In genomic region chr6:35468181-35468979, GRCh38 we compare ENCODE assay signal across 8 cellular contexts. TPM values are rescaled to one million over a fixed set of nuclear protein-coding genes. Genes with fewer than 3 reads are reported as not detected.
A peak's percentile ranks its signal among the peaks of the same experiment; 100 is the strongest.
DNase-seq lines count a peak whose midpoint lies in the region; ATAC-seq and TF ChIP-seq lines count a peak whose summit lies in the region.

Gene RPL10A, plus strand, starts transcription at chr6:35468401. Its CDS starts 34 bp downstream, at chr6:35468435.

- H3K27me3 Mint-ChIP-seq in HFFc6 (ENCODE audit: insufficient read depth), result peaks cover 15% of the 10 kb centered on the region
- no peaks in the 10 kb centered on the region for H3K27me3 Mint-ChIP-seq in osteocyte (ENCODE audit: unreplicated experiment)

- no peaks in the 10 kb centered on the region for H3K27me3 ChIP-seq in thymus (ENCODE audit: control insufficient read depth, insufficient read depth)

- H3K9me3 Mint-ChIP-seq in HFFc6, result peaks cover 7% of the 10 kb centered on the region
- no peaks in the 10 kb centered on the region for H3K9me3 Mint-ChIP-seq in activated naive CD4-positive, alpha-beta T cell treated with anti-CD3 and anti-CD28 coated beads, Interleukin-2, amount 50 U/mL, for 72 hours
- H3K9me3 Mint-ChIP-seq in osteocyte (ENCODE audit: unreplicated experiment), result no peaks in the 10 kb centered on the region

- H3K27ac ChIP-seq in thymus (ENCODE audit: low read depth), result peak within 1 kb of the TSS; percentile 94

- ATAC-seq in SK-N-SH treated with all-trans-retinoic acid at 6 μM for 48 hours, result peak; percentile 89
- ATAC-seq in activated naive CD4-positive, alpha-beta T cell treated with anti-CD3 and anti-CD28 coated beads, Interleukin-2, amount 50 U/mL, for 72 hours, result peak; percentile 88 to 91

- H3K4me3 Mint-ChIP-seq in HFFc6, result peak within 1 kb of the TSS; percentile 98
- H3K4me3 Mint-ChIP-seq in osteocyte (ENCODE audit: unreplicated experiment), result peak within 1 kb of the TSS; percentile 98

- peak within 1 kb of the TSS; percentile 71 for H3K4me3 ChIP-seq in thymus (ENCODE audit: low read length)

- no peaks in the 10 kb centered on the region for H3K9me3 ChIP-seq in thymus (ENCODE audit: control insufficient read depth)

- TF ChIP-seq CTCF in GM10248 (IDR thresholded peaks at IDR 0.05; ENCODE audit: control extremely low read depth, extremely low read depth, low read depth, missing control alignments) (peak; percentile 97), HFFc6 (IDR thresholded peaks at IDR 0.05) (peak; percentile 98), osteocyte (IDR thresholded peaks at IDR 0.05) (peak; percentile 98)

- DNase-seq in GM10248 (ENCODE audit: extremely low spot score) (peak; percentile 98), HFFc6 (peak; percentile 95), NCI-H1092 (lab: John Stamatoyannopoulos, UW) (peak; percentile 94), glomerular visceral epithelial cell (ENCODE audit: extremely low spot score) (peak; percentile 96), osteocyte (ENCODE audit: extremely low spot score, unreplicated experiment) (peak; percentile 97)
- peak; percentile 94 to 97 for DNase-seq in activated naive CD4-positive, alpha-beta T cell treated with anti-CD3 and anti-CD28 coated beads, Interleukin-2, amount 50 U/mL, for 72 hours (ENCODE audit: low spot score in 2 of 2)

- under 1% methylated on average over 86 of the region's 86 CpGs for WGBS in thymus

- POLR2A ChIA-PET in GM10248 (lab: Yijun Ruan, JAX), result interaction anchor here (0.6 to 1.5 kb wide), 6 partner anchors 10 to 855 kb away, joined by 3 to 5 read pairs (median 3); partner anchors contain the start of gene PPARD

- H3K27ac Mint-ChIP-seq in HFFc6, result peak within 1 kb of the TSS; percentile 97
- peak within 1 kb of the TSS; percentile 96 to 98 for H3K27ac Mint-ChIP-seq in activated naive CD4-positive, alpha-beta T cell treated with anti-CD3 and anti-CD28 coated beads, Interleukin-2, amount 50 U/mL, for 72 hours
- peak within 1 kb of the TSS; percentile 98 for H3K27ac Mint-ChIP-seq in osteocyte (ENCODE audit: unreplicated experiment)

- H3K4me1 ChIP-seq in thymus (ENCODE audit: control insufficient read depth, insufficient read depth, low read length), result peaks cover 9% of the 10 kb centered on the region

- CTCF ChIA-PET in GM10248 (lab: Yijun Ruan, JAX), result interaction anchor here (0.6 to 3.7 kb wide), 23 partner anchors 9 to 204 kb away, joined by 3 to 37 read pairs (median 5); partner anchors contain the start of genes DEF6, FANCE and PPARD

- peaks cover 37% of the 10 kb centered on the region for H3K36me3 Mint-ChIP-seq in HFFc6 (ENCODE audit: low read depth)
- peaks cover 37 to 39% of the 10 kb centered on the region in 2 donors for H3K36me3 Mint-ChIP-seq in activated naive CD4-positive, alpha-beta T cell treated with anti-CD3 and anti-CD28 coated beads, Interleukin-2, amount 50 U/mL, for 72 hours
- H3K36me3 Mint-ChIP-seq in osteocyte (ENCODE audit: unreplicated experiment), result peaks cover 24% of the 10 kb centered on the region

- peaks cover 34% of the 10 kb centered on the region for H3K36me3 ChIP-seq in thymus (ENCODE audit: control insufficient read depth, insufficient read depth)

- H3K4me1 Mint-ChIP-seq in HFFc6 (ENCODE audit: low read depth) (peaks cover 40% of the 10 kb centered on the region), osteocyte (ENCODE audit: unreplicated experiment) (peaks cover 39% of the 10 kb centered on the region)

TF ChIP-seq in SK-N-SH treated with all-trans-retinoic acid at 6 μM for 48 hours, 23 proteins besides CTCF, POLR2A, EP300 and RAD21:
- TF ChIP-seq TCF4 (CRISPR knock-in tag; IDR thresholded peaks at IDR 0.05; ENCODE audit: borderline replicate concordance) (no peak), TSHZ2 (CRISPR knock-in tag; IDR thresholded peaks at IDR 0.05) (no peak), GLIS3 (CRISPR knock-in tag; IDR thresholded peaks at IDR 0.05) (0 out of 2 replicates have a peak, but pooled peaks have one; percentile 36), PATZ1 (CRISPR knock-in tag; IDR thresholded peaks at IDR 0.05; ENCODE audit: borderline replicate concordance) (0 out of 2 replicates have a peak, but pooled peaks have one; percentile 13)

RNA-seq across cellular contexts. Expression of gene RPL10A, which starts in this region (rescaled TPM):
- 1,000 to 10,000 TPM; 1,220 to 1,355 (median 1,285) TPM for total RNA-seq in HFFc6 (2021; fragmentation: NEBNext Ultra II Directional; extraction: Animal tissue kit (Norgen Biotek cat#: 25700))
- 1,000 to 10,000 TPM; 1,700 to 2,159 TPM for total RNA-seq in activated naive CD4-positive, alpha-beta T cell treated with anti-CD3 and anti-CD28 coated beads, Interleukin-2, amount 50 U/mL, for 72 hours
- total RNA-seq in osteocyte, result 1,177 and 1,245 TPM in 2 replicates
- 1,878 TPM for polyA plus RNA-seq in thymus

Comparison
In these comparisons a context has a peak if more than half of its experiments do, and no peak if none do; other contexts are left out.
1. Peak in every context shown above with its lines: DNase-seq, ATAC-seq, H3K4me3 ChIP-seq and H3K27ac ChIP-seq.